In the genomic region with DNA sequence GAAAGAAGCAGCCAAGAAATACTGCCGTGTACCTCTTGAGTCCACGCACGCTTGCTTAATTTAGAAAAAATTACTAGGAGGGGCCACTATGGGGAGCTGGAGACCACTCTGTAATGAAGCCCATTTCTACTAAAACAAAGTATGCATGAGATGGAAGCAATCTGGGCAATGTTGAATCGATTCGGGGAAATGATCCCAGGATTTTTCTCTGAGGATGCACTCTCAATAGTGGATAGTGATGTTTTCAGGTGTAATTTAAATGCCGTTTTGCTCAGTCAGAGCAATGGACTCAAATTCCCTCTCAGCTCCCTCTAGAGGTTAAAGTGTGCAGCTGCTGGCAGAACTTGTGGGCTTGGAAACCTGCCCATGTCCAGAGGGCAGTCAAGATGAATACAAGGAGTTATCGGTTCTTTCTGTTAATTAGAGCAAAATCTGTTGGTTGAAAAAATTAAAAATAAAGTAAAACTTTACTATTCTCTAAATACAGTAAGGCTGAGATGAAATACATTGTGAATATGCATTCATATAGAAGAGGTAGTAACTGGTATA, we compare ENCODE assay signal across 8 cellular contexts.
DNase-seq lines count a peak whose midpoint lies in the region; ATAC-seq, FAIRE-seq and TF ChIP-seq lines count a peak whose summit lies in the region.

No MANE protein-coding gene starts in this region.

- H3K27ac ChIP-seq in C4-2B (no peak overlapping the region), WERI-Rb-1 (no peak overlapping the region)

- no peaks in the 10 kb centered on the region for H3K9me3 Mint-ChIP-seq in natural killer cell treated with Interleukin-12 subunit alpha and Interleukin-12 subunit beta and Interleukin-15 and Interleukin-18, amount 100 ng/mL, for 72 hours

- no peak overlapping the region for H3K4me3 ChIP-seq in WERI-Rb-1 (ENCODE audit: low read depth, low read length)

- DNase-seq in GM18507 (ENCODE audit: extremely low spot score, insufficient read length, low read depth): peak; percentile 23
- DNase-seq in NCI-H1092 (lab: John Stamatoyannopoulos, UW): peak; percentile 38
- DNase-seq in WERI-Rb-1: peak; percentile 63
- peak; percentile 76 for DNase-seq in fibroblast of gingiva (ENCODE audit: low read depth)
- DNase-seq in natural killer cell treated with Interleukin-12 subunit alpha and Interleukin-12 subunit beta and Interleukin-15 and Interleukin-18, amount 100 ng/mL, for 72 hours (ENCODE audit: low spot score): peak; percentile 66
- DNase-seq in ecto neural progenitor cell (ENCODE audit: low spot score): no peak

- peak overlapping the region; percentile 36 for H3K4me3 Mint-ChIP-seq in natural killer cell treated with Interleukin-12 subunit alpha and Interleukin-12 subunit beta and Interleukin-15 and Interleukin-18, amount 100 ng/mL, for 72 hours

- H3K36me3 Mint-ChIP-seq in natural killer cell treated with Interleukin-12 subunit alpha and Interleukin-12 subunit beta and Interleukin-15 and Interleukin-18, amount 100 ng/mL, for 72 hours: no peaks in the 10 kb centered on the region

- H3K27me3 ChIP-seq in WERI-Rb-1 (ENCODE audit: insufficient read depth, low read depth, severe bottlenecking): no peaks in the 10 kb centered on the region

- peaks cover 7 to 10% of the 10 kb centered on the region in 2 donors for H3K4me1 Mint-ChIP-seq in natural killer cell treated with Interleukin-12 subunit alpha and Interleukin-12 subunit beta and Interleukin-15 and Interleukin-18, amount 100 ng/mL, for 72 hours (ENCODE audit: low read depth in 2 of 2)

- TF ChIP-seq CTCF in C4-2B (conservative IDR thresholded peaks at IDR 0.05) (peak; percentile 99), WERI-Rb-1 (IDR thresholded peaks at IDR 0.05; ENCODE audit: low read depth, low read length) (peak; percentile 79)

- no peaks in the 10 kb centered on the region for H3K9me3 ChIP-seq in WERI-Rb-1 (ENCODE audit: severe bottlenecking)

- H3K36me3 ChIP-seq in WERI-Rb-1: no peaks in the 10 kb centered on the region

- H3K27ac Mint-ChIP-seq in natural killer cell treated with Interleukin-12 subunit alpha and Interleukin-12 subunit beta and Interleukin-15 and Interleukin-18, amount 100 ng/mL, for 72 hours: no peak overlapping the region

- peak; percentile 76 for FAIRE-seq in GM18507 (lab: Jason Lieb, UNC)

- peak; percentile 88 for ATAC-seq in HG02840 (IDR thresholded peaks at IDR 0.05; ENCODE audit: low FRiP score, unreplicated experiment)
- peak; percentile 75 to 87 for ATAC-seq in natural killer cell treated with Interleukin-12 subunit alpha and Interleukin-12 subunit beta and Interleukin-15 and Interleukin-18, amount 100 ng/mL, for 72 hours

- H3K27me3 Mint-ChIP-seq in natural killer cell treated with Interleukin-12 subunit alpha and Interleukin-12 subunit beta and Interleukin-15 and Interleukin-18, amount 100 ng/mL, for 72 hours: peaks cover 0 to 9% of the 10 kb centered on the region in 2 donors
